Comparison of ENCODE assay signal across 8 cellular contexts in genomic region chr9:27573699-27574265, GRCh38. TPM values are rescaled to one million over a fixed set of nuclear protein-coding genes. Genes with fewer than 3 reads are reported as not detected.
DNase-seq lines count a peak whose midpoint lies in the region; ATAC-seq and TF ChIP-seq lines count a peak whose summit lies in the region.

No MANE protein-coding gene starts in this region.

- H3K4me3 Mint-ChIP-seq in nephron, result peak overlapping the region; percentile 93 to 99 (median 98)

- H3K27me3 Mint-ChIP-seq in nephron (ENCODE audit: low read depth), result no peaks in the 10 kb centered on the region

- peak; percentile 98 for DNase-seq in EH (ENCODE audit: low read depth)
- DNase-seq in H4 (ENCODE audit: low spot score), result peak; percentile 98
- DNase-seq in LNCaP clone FGC (ENCODE audit: low read depth), result peak; percentile 100
- DNase-seq in activated gamma-delta T cell (lab: John Stamatoyannopoulos, UW), result peak; percentile 53
- DNase-seq in fibroblast of the conjunctiva (ENCODE audit: low read depth), result peak; percentile 98
- DNase-seq in stimulated activated naive CD8-positive, alpha-beta T cell treated with anti-CD3 and anti-CD28 coated beads, Interleukin-15, Interleukin-2, amounts not matched to agents 100 U/mL and 50 U/mL, for 24 hours, result peak; percentile 93

- H3K9me3 Mint-ChIP-seq in nephron, result peaks cover 9% of the 10 kb centered on the region

- H3K4me1 Mint-ChIP-seq in nephron, result peaks cover 28% of the 10 kb centered on the region

- TF ChIP-seq POLR2A in Raji (IDR thresholded peaks at IDR 0.05; ENCODE audit: insufficient read depth, low read depth, low read length), result peak; percentile 78

- peak; percentile 85 for ATAC-seq in stimulated activated naive CD8-positive, alpha-beta T cell treated with anti-CD3 and anti-CD28 coated beads, Interleukin-15, Interleukin-2, amounts not matched to agents 100 U/mL and 50 U/mL, for 24 hours

- TF ChIP-seq CTCF in LNCaP clone FGC (IDR thresholded peaks at IDR 0.05; ENCODE audit: control insufficient read depth, extremely low read depth, insufficient read depth), result no peak
- TF ChIP-seq CTCF in nephron (IDR thresholded peaks at IDR 0.05; ENCODE audit: unreplicated experiment in 3 of 3), result no peak

- H3K27ac Mint-ChIP-seq in nephron, result peak overlapping the region; percentile 96 to 100 (median 98)

- no peaks in the 10 kb centered on the region for H3K36me3 Mint-ChIP-seq in nephron (ENCODE audit: low read depth)

- peak overlapping the region; percentile 78 for H3K4me3 ChIP-seq in LNCaP clone FGC (ENCODE audit: low read depth, low read length)

RNA-seq across cellular contexts. Expression of gene C9orf72, which starts 0.5 kb away (rescaled TPM):
- 6.4 and 8.8 TPM in 2 replicates for total RNA-seq in H4 (2014; rRNA removed; shearing (Covaris generic))

RNA-seq across cellular contexts. Expression of gene MOB3B, which starts 44.2 kb away (rescaled TPM):
- total RNA-seq in H4 (2014; rRNA removed; shearing (Covaris generic)), result 0.10 and 0.39 TPM in 2 replicates

RNA-seq across cellular contexts. Expression of gene IFNK, which starts 49.7 kb away (rescaled TPM):
- not detected in 2 replicates for total RNA-seq in H4 (2014; rRNA removed; shearing (Covaris generic))

Comparison
In these comparisons a context has a peak if more than half of its experiments do, and no peak if none do; other contexts are left out.
1. Peak in every context shown above with its lines: DNase-seq, ATAC-seq and H3K4me3 ChIP-seq.